Comparison of ENCODE assay signal across 10 cellular contexts in the genomic region with DNA sequence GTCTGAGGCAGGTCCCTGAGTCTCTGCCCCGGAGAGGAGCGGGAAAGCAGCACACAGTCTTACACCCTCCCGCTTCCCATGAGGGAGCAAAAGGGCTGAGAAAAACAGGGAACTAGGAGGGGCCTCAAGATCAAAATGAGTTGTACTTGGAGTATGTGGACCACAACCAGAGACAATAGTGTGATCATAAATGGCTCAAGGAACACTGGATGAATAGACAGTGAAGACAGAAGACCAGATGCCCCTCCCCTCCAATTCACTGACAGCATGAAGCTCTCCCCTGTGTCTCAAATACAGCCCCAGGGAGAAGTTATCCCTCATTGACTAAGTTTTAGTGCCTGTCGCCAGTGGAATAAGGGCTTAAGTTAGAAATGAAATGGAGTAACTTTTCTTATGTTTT.
"Had no signal": no experiment of that assay in that cellular context is flagged by ENCODE, and none has a peak within 500 bp of the region (broad histone marks: within the 10 kb centered on the region; RNA-seq: fewer than 3 reads in every experiment).

No MANE protein-coding gene starts in this region.

- H3K4me2 ChIP-seq: KMS-11 had no signal

- H3K4me3 ChIP-seq: GM23248, HAP-1 had no signal

- H3K9ac ChIP-seq: GM23248, KMS-11 had no signal

- H3K36me3 ChIP-seq: HAP-1 had no signal

- H2AFZ ChIP-seq: GM23248 had no signal

- DNase-seq: GM23248, H7, HFFc6, Karpas-422, KBM-7 had no signal

- ATAC-seq: HCT116, HepG2 had no signal

- H3K27ac ChIP-seq: GM23248, HL-60, KMS-11 had no signal
